20 cellular contexts compared by ENCODE assay signal in the genomic region with DNA sequence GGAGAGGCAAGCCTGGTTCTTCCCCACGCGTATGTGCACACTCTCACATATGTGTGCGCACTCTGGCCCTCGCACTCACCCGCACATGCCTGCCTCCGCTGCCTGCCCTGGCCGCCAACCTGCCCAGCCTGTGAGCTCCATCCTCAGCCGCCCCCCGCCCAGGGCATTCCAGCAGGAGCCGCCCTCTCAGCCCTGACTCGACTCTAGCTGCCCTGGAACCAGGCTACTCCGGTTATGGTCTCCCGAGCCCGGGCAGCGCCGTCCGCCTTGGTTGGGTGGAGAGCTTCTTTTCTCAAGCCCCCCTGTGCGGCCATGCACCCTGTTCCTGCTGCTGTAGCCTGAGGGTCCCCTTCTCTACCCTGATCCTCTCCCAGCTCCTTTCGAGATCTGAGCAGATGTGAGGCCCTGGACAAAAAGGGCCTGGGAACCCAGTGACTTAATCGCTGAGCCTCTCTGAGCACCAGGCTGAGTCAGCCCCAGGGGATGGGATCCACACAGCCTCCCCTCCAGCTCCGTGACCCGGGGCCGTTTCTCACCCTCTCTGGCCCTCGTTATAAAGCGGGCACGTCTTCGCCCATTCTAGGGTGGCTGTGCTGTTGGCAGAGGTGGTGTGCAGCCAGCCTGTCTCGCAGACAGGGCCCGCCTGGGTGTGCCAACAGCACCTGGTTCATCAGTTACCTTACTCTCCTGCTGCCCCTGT.
"Had no signal": no experiment of that assay in that cellular context is flagged by ENCODE, and none has a peak within 500 bp of the region (broad histone marks: within the 10 kb centered on the region; RNA-seq: fewer than 3 reads in every experiment).

No MANE protein-coding gene starts in this region.

- DNase-seq: activated CD4-positive, alpha-beta T cell treated with anti-CD3 and anti-CD28 coated beads, Interleukin-2, amount 10 ng/mL, durations not matched to agents 7 days and 5 days; activated CD8-positive, alpha-beta T cell treated with anti-CD3 and anti-CD28 coated beads, Interleukin-2, amount 10 ng/mL, durations not matched to agents 7 days and 5 days; activated gamma-delta T cell treated with Interleukin-2 at 50 U/mL for 16 hours; dorsolateral prefrontal cortex; effector memory CD8-positive, alpha-beta T cell; foreskin melanocyte; hypothalamus; lower lobe of right lung; naive thymus-derived CD8-positive, alpha-beta T cell; sigmoid colon; SK-N-SH; stimulated activated CD4-positive, alpha-beta T cell treated with anti-CD3 and anti-CD28 coated beads, Interleukin-2, amount 100 ng/mL, for 48 hours; stimulated activated naive CD8-positive, alpha-beta T cell treated with anti-CD3 and anti-CD28 coated beads, Interleukin-15, Interleukin-2, amounts not matched to agents 100 U/mL and 50 U/mL, for 24 hours; thyroid gland had no signal

- H3K4me3 ChIP-seq: ascending aorta, dorsolateral prefrontal cortex, lower lobe of right lung, sigmoid colon, smooth muscle cell, thyroid gland had no signal

- H3K79me2 ChIP-seq: parathyroid adenoma had no signal

- H3K9ac ChIP-seq: parathyroid adenoma, SK-N-SH had no signal

- H3K27me3 Mint-ChIP-seq: activated CD4-positive, alpha-beta T cell treated with anti-CD3 and anti-CD28 coated beads, Interleukin-2, amount 10 ng/mL, durations not matched to agents 7 days and 5 days; activated naive CD4-positive, alpha-beta T cell treated with anti-CD3 and anti-CD28 coated beads, Interleukin-2, amount 50 U/mL, for 24 hours had no signal

- H3K27ac Mint-ChIP-seq: activated CD4-positive, alpha-beta T cell treated with anti-CD3 and anti-CD28 coated beads, Interleukin-2, amount 10 ng/mL, durations not matched to agents 7 days and 5 days; activated CD8-positive, alpha-beta T cell treated with anti-CD3 and anti-CD28 coated beads, Interleukin-2, amount 10 ng/mL, durations not matched to agents 7 days and 5 days; activated naive CD4-positive, alpha-beta T cell treated with anti-CD3 and anti-CD28 coated beads, Interleukin-2, amount 50 U/mL, for 24 hours; effector memory CD8-positive, alpha-beta T cell; naive thymus-derived CD8-positive, alpha-beta T cell had no signal

- H3K9me3 ChIP-seq: ascending aorta, lower lobe of right lung, sigmoid colon, SK-N-SH, thyroid gland had no signal

- H3K4me2 ChIP-seq: SK-N-SH, smooth muscle cell had no signal

- H3K4me3 Mint-ChIP-seq: activated CD4-positive, alpha-beta T cell treated with anti-CD3 and anti-CD28 coated beads, Interleukin-2, amount 10 ng/mL, durations not matched to agents 7 days and 5 days; activated CD8-positive, alpha-beta T cell treated with anti-CD3 and anti-CD28 coated beads, Interleukin-2, amount 10 ng/mL, durations not matched to agents 7 days and 5 days; activated naive CD4-positive, alpha-beta T cell treated with anti-CD3 and anti-CD28 coated beads, Interleukin-2, amount 50 U/mL, for 24 hours; central memory CD8-positive, alpha-beta T cell; effector memory CD8-positive, alpha-beta T cell; naive thymus-derived CD8-positive, alpha-beta T cell had no signal

- H3K4me1 Mint-ChIP-seq: activated CD4-positive, alpha-beta T cell treated with anti-CD3 and anti-CD28 coated beads, Interleukin-2, amount 10 ng/mL, durations not matched to agents 7 days and 5 days; activated naive CD4-positive, alpha-beta T cell treated with anti-CD3 and anti-CD28 coated beads, Interleukin-2, amount 50 U/mL, for 24 hours; central memory CD8-positive, alpha-beta T cell had no signal

- ATAC-seq: activated CD8-positive, alpha-beta T cell treated with anti-CD3 and anti-CD28 coated beads, Interleukin-2, amount 10 ng/mL, durations not matched to agents 7 days and 5 days; effector memory CD8-positive, alpha-beta T cell; esophagus mucosa; lower lobe of right lung; naive thymus-derived CD8-positive, alpha-beta T cell; stimulated activated naive CD8-positive, alpha-beta T cell treated with anti-CD3 and anti-CD28 coated beads, Interleukin-15, Interleukin-2, amounts not matched to agents 100 U/mL and 50 U/mL, for 24 hours had no signal

- H3K4me1 ChIP-seq: ascending aorta, lower lobe of right lung, parathyroid adenoma, sigmoid colon, thyroid gland had no signal

- H3K9me3 Mint-ChIP-seq: activated CD4-positive, alpha-beta T cell treated with anti-CD3 and anti-CD28 coated beads, Interleukin-2, amount 10 ng/mL, durations not matched to agents 7 days and 5 days; activated naive CD4-positive, alpha-beta T cell treated with anti-CD3 and anti-CD28 coated beads, Interleukin-2, amount 50 U/mL, for 24 hours; central memory CD8-positive, alpha-beta T cell; effector memory CD8-positive, alpha-beta T cell; naive thymus-derived CD8-positive, alpha-beta T cell had no signal

- H3K27me3 ChIP-seq: ascending aorta, thyroid gland had no signal

- H2AFZ ChIP-seq: parathyroid adenoma had no signal

- H3K36me3 ChIP-seq: ascending aorta, lower lobe of right lung, sigmoid colon, thyroid gland had no signal

- H3K27ac ChIP-seq: ascending aorta, dorsolateral prefrontal cortex, lower lobe of right lung, parathyroid adenoma, sigmoid colon, thyroid gland had no signal

- H3K36me3 Mint-ChIP-seq: activated naive CD4-positive, alpha-beta T cell treated with anti-CD3 and anti-CD28 coated beads, Interleukin-2, amount 50 U/mL, for 24 hours; naive thymus-derived CD8-positive, alpha-beta T cell had no signal
